Comparison of ENCODE assay signal across 8 cellular contexts in the genomic region with DNA sequence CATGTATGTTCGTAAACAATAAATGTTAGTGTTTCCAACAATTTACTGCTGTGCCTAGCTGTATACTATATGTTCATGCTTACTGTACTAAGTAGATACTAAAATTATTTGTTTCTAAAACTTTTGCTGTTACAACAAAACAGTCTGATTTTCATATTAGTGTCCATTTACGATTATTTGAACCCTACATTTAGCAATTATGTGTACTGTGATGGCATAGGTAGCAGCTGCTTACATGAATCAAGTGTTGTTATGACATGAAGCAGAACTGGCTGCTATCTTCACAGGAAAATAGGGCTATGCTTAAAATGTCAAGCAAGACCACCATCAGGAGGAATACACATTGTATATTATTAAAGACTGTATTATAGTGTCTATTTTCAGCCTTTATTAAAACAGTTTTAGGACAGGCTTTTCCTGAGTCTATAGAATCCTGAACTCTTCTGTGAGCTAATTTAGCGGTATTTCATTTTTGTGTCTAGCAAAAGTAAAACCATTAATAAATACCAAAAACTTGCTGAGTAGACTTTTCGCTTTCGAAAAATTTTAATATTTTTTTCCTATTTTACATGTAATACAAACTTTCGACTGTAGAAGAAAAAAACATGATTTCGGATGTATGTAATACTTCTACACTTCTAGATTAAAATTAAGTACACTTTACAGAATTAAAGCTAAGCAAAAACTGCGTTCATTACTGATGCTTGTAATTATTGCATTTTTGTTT. TPM values are rescaled to one million over a fixed set of nuclear protein-coding genes. Genes with fewer than 3 reads are reported as not detected.
DNase-seq lines count a peak whose midpoint lies in the region; ATAC-seq and FAIRE-seq lines count a peak whose summit lies in the region.

No MANE protein-coding gene starts in this region.

- FAIRE-seq in urothelium cell line (lab: Jason Lieb, UNC), result no peak

- H3K4me1 Mint-ChIP-seq in activated CD4-positive, alpha-beta T cell treated with anti-CD3 and anti-CD28 coated beads, Interleukin-2, amount 10 ng/mL, durations not matched to agents 24 days and 14 days, result peaks cover 21% of the 10 kb centered on the region
- peaks cover 19% of the 10 kb centered on the region for H3K4me1 Mint-ChIP-seq in activated T-helper 2 cell treated with anti-CD3 and anti-CD28 coated beads, Interferon-gamma antibody, Interleukin-2, Interleukin-4, amounts not matched to agents 10 μg/mL and 5 μg/mL and 100 μg/mL, durations not matched to agents 14 hours and 24 hours and 36 hours (ENCODE audit: low read depth)
- H3K4me1 Mint-ChIP-seq in immature natural killer cell, result peaks cover 31 to 34% of the 10 kb centered on the region in 2 donors

- peak overlapping the region; percentile 86 for H3K4me3 Mint-ChIP-seq in activated CD4-positive, alpha-beta T cell treated with anti-CD3 and anti-CD28 coated beads, Interleukin-2, amount 10 ng/mL, durations not matched to agents 24 days and 14 days
- H3K4me3 Mint-ChIP-seq in activated T-helper 2 cell treated with anti-CD3 and anti-CD28 coated beads, Interferon-gamma antibody, Interleukin-2, Interleukin-4, amounts not matched to agents 10 μg/mL and 5 μg/mL and 100 μg/mL, durations not matched to agents 14 hours and 24 hours and 36 hours (ENCODE audit: low read depth), result peak overlapping the region; percentile 92
- peak overlapping the region; percentile 88 to 97 (median 90) for H3K4me3 Mint-ChIP-seq in immature natural killer cell

- intact Hi-C loops in activated CD4-positive, alpha-beta T cell treated with anti-CD3 and anti-CD28 coated beads, Interleukin-2, amount 10 ng/mL, durations not matched to agents 24 days and 14 days (cut with micrococcal nuclease), result loop anchor here (1.0 to 5.0 kb wide), 6 partner anchors 84 to 898 kb away; a partner anchor contains a TSS
- intact Hi-C loops in activated T-helper 2 cell treated with anti-CD3 and anti-CD28 coated beads, Interferon-gamma antibody, Interleukin-2, Interleukin-4, amounts not matched to agents 10 μg/mL and 5 μg/mL and 100 μg/mL, durations not matched to agents 14 hours and 24 hours and 36 hours (cut with micrococcal nuclease), result loop anchor here (1.0 to 5.0 kb wide), 4 partner anchors 7 to 859 kb away; a partner anchor contains a TSS

- no peaks in the 10 kb centered on the region for H3K9me3 Mint-ChIP-seq in activated CD4-positive, alpha-beta T cell treated with anti-CD3 and anti-CD28 coated beads, Interleukin-2, amount 10 ng/mL, durations not matched to agents 24 days and 14 days
- peaks cover under 1% of the 10 kb centered on the region for H3K9me3 Mint-ChIP-seq in activated T-helper 2 cell treated with anti-CD3 and anti-CD28 coated beads, Interferon-gamma antibody, Interleukin-2, Interleukin-4, amounts not matched to agents 10 μg/mL and 5 μg/mL and 100 μg/mL, durations not matched to agents 14 hours and 24 hours and 36 hours
- no peaks in the 10 kb centered on the region for H3K9me3 Mint-ChIP-seq in immature natural killer cell

- peak overlapping the region; percentile 93 for H3K27ac Mint-ChIP-seq in activated CD4-positive, alpha-beta T cell treated with anti-CD3 and anti-CD28 coated beads, Interleukin-2, amount 10 ng/mL, durations not matched to agents 24 days and 14 days
- H3K27ac Mint-ChIP-seq in activated T-helper 2 cell treated with anti-CD3 and anti-CD28 coated beads, Interferon-gamma antibody, Interleukin-2, Interleukin-4, amounts not matched to agents 10 μg/mL and 5 μg/mL and 100 μg/mL, durations not matched to agents 14 hours and 24 hours and 36 hours, result peak overlapping the region; percentile 98
- peak overlapping the region; percentile 94 to 98 (median 95) for H3K27ac Mint-ChIP-seq in immature natural killer cell

- peaks cover 18% of the 10 kb centered on the region for H3K36me3 Mint-ChIP-seq in activated CD4-positive, alpha-beta T cell treated with anti-CD3 and anti-CD28 coated beads, Interleukin-2, amount 10 ng/mL, durations not matched to agents 24 days and 14 days (ENCODE audit: low read depth)
- peaks cover 21% of the 10 kb centered on the region for H3K36me3 Mint-ChIP-seq in activated T-helper 2 cell treated with anti-CD3 and anti-CD28 coated beads, Interferon-gamma antibody, Interleukin-2, Interleukin-4, amounts not matched to agents 10 μg/mL and 5 μg/mL and 100 μg/mL, durations not matched to agents 14 hours and 24 hours and 36 hours (ENCODE audit: low read depth)
- H3K36me3 Mint-ChIP-seq in immature natural killer cell, result peaks cover 0 to 6% (median 3%) of the 10 kb centered on the region in 3 donors

- no peaks in the 10 kb centered on the region for H3K36me3 ChIP-seq in thymus (ENCODE audit: control insufficient read depth, insufficient read depth)

- DNase-seq in activated CD4-positive, alpha-beta T cell treated with anti-CD3 and anti-CD28 coated beads, Interleukin-2, amount 10 ng/mL, durations not matched to agents 24 days and 14 days, result no peak
- no peak for DNase-seq in activated CD4-positive, alpha-beta T cell treated with anti-CD3 and anti-CD28 coated beads, Interleukin-2, amount 50 U/mL, for 4 hours
- no peak for DNase-seq in activated T-helper 2 cell treated with anti-CD3 and anti-CD28 coated beads, Interferon-gamma antibody, Interleukin-2, Interleukin-4, amounts not matched to agents 10 μg/mL and 5 μg/mL and 100 μg/mL, durations not matched to agents 14 hours and 24 hours and 36 hours (ENCODE audit: low spot score)
- no peak for DNase-seq in immature natural killer cell
- no peak for DNase-seq in nucleus accumbens (lab: John Stamatoyannopoulos, UW)
- no peak for DNase-seq in urothelium cell line (ENCODE audit: low spot score)

- H3K9me3 ChIP-seq in thymus (ENCODE audit: control insufficient read depth), result no peaks in the 10 kb centered on the region

- H3K27me3 Mint-ChIP-seq in activated CD4-positive, alpha-beta T cell treated with anti-CD3 and anti-CD28 coated beads, Interleukin-2, amount 10 ng/mL, durations not matched to agents 24 days and 14 days, result no peaks in the 10 kb centered on the region
- H3K27me3 Mint-ChIP-seq in activated T-helper 2 cell treated with anti-CD3 and anti-CD28 coated beads, Interferon-gamma antibody, Interleukin-2, Interleukin-4, amounts not matched to agents 10 μg/mL and 5 μg/mL and 100 μg/mL, durations not matched to agents 14 hours and 24 hours and 36 hours (ENCODE audit: low read depth), result no peaks in the 10 kb centered on the region
- H3K27me3 Mint-ChIP-seq in immature natural killer cell (ENCODE audit: low read depth in 3 of 3), result peaks cover 7 to 15% (median 8%) of the 10 kb centered on the region in 3 donors

- WGBS in thymus, result 76% methylated on average over 8 of the region's 8 CpGs

- H3K27me3 ChIP-seq in thymus (ENCODE audit: control insufficient read depth, insufficient read depth), result no peaks in the 10 kb centered on the region

- no peaks in the 10 kb centered on the region for H3K4me1 ChIP-seq in thymus (ENCODE audit: control insufficient read depth, insufficient read depth, low read length)

- H3K27ac ChIP-seq in thymus (ENCODE audit: low read depth), result peak overlapping the region; percentile 85

- no peak for ATAC-seq in GM19351 (IDR thresholded peaks at IDR 0.05; ENCODE audit: unreplicated experiment)

- peak overlapping the region; percentile 83 for H3K4me3 ChIP-seq in thymus (ENCODE audit: low read length)

RNA-seq across cellular contexts. Expression of a gene that starts 1.1 kb away (rescaled TPM):
- total RNA-seq in activated CD4-positive, alpha-beta T cell treated with anti-CD3 and anti-CD28 coated beads, Interleukin-2, amount 10 ng/mL, durations not matched to agents 24 days and 14 days, result 32.6 and 33.1 TPM in 2 replicates
- 25.5 and 25.9 TPM in 2 replicates for total RNA-seq in activated T-helper 2 cell treated with anti-CD3 and anti-CD28 coated beads, Interferon-gamma antibody, Interleukin-2, Interleukin-4, amounts not matched to agents 10 μg/mL and 5 μg/mL and 100 μg/mL, durations not matched to agents 14 hours and 24 hours and 36 hours
- polyA plus RNA-seq in immature natural killer cell (10 to 100 TPM in 2 of 3 donors, 1 to 10 TPM in 1; 8.7 to 16.2 (median 13.8) TPM), thymus (17.0 TPM)
